ENCODE assay signal across 8 cellular contexts in the genomic region with DNA sequence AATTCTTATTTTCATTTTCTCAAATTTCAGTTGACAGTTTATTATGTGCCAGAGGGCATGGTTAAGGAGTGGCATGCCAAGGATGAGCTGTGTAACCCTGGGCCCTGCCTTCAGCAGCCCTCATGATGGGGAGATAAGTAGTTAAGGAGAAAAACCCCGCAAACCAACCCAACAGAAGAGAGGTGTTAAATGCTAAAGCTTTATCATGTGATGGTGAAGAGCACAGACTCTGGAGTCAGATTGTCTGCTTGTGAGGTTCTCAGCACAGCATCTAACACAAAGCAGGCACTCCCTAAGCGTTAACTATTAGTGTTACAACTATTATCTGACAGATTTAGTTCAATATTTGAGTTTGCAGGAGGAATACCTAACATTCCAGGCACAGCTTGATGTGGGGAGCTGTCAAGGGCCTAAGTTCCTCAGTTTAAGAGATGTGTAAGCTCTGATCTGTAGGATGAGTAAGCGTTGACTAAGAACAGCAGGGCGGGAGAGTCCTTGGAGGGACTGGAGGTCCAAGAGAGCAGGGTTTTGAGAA. TPM values are rescaled to one million over a fixed set of nuclear protein-coding genes. Genes with fewer than 3 reads are reported as not detected.
DNase-seq lines count a peak whose midpoint lies in the region; ATAC-seq, FAIRE-seq and TF ChIP-seq lines count a peak whose summit lies in the region.

No MANE protein-coding gene starts in this region.

- H2AFZ ChIP-seq in HepG2 (ENCODE audit: low read length) = no peak overlapping the region

- H3K4me2 ChIP-seq in HepG2 (ENCODE audit: low read depth, low read length) = peak overlapping the region; percentile 38

- no peaks in the 10 kb centered on the region for H3K27me3 Mint-ChIP-seq in activated CD4-positive, alpha-beta memory T cell treated with anti-CD3 and anti-CD28 coated beads, Interleukin-2, amount 10 ng/mL, durations not matched to agents 7 days and 5 days

- intact Hi-C loops in HepG2 (cut with micrococcal nuclease; ENCODE audit: unreplicated experiment) (loop anchor here (2.0 to 10.0 kb wide), 3 partner anchors 57 to 981 kb away; a partner anchor contains a TSS), right lobe of liver (cut with DNase I) (no loop called here), vagina (cut with DNase I) (no loop called here)

- no peaks in the 10 kb centered on the region for H3K9me3 Mint-ChIP-seq in activated CD4-positive, alpha-beta memory T cell treated with anti-CD3 and anti-CD28 coated beads, Interleukin-2, amount 10 ng/mL, durations not matched to agents 7 days and 5 days

- no peak for TF ChIP-seq RAD21 in HepG2 (CRISPR knock-in tag; IDR thresholded peaks at IDR 0.05)

- H3K36me3 ChIP-seq in HepG2 (replicated peaks in 1 of 2; ENCODE audit: control insufficient read depth in 1 of 2, insufficient read depth in 2 of 2, low read length in 2 of 2) = peaks cover 0 to 1% of the 10 kb centered on the region in 2 experiments; a peak in 1 of 5 replicates
- no peaks in the 10 kb centered on the region for H3K36me3 ChIP-seq in right lobe of liver
- no peaks in the 10 kb centered on the region for H3K36me3 ChIP-seq in vagina

- peaks cover 77% of the 10 kb centered on the region for H3K4me1 Mint-ChIP-seq in activated CD4-positive, alpha-beta memory T cell treated with anti-CD3 and anti-CD28 coated beads, Interleukin-2, amount 10 ng/mL, durations not matched to agents 7 days and 5 days

- H3K36me3 Mint-ChIP-seq in activated CD4-positive, alpha-beta memory T cell treated with anti-CD3 and anti-CD28 coated beads, Interleukin-2, amount 10 ng/mL, durations not matched to agents 7 days and 5 days (ENCODE audit: low read depth) = peaks cover 45% of the 10 kb centered on the region

- H3K27ac ChIP-seq in HepG2 (ENCODE audit: extremely low read length, insufficient read depth, low read length) (peak overlapping the region; percentile 54), right lobe of liver (no peak overlapping the region), vagina (peak overlapping the region; percentile 11), substantia nigra (ENCODE audit: low read depth, low read length, poor library complexity, severe bottlenecking) (no peak overlapping the region)

- peak overlapping the region; percentile 94 for H3K27ac Mint-ChIP-seq in activated CD4-positive, alpha-beta memory T cell treated with anti-CD3 and anti-CD28 coated beads, Interleukin-2, amount 10 ng/mL, durations not matched to agents 7 days and 5 days

- H3K9me3 ChIP-seq in HepG2 (ENCODE audit: low read length) (no peaks in the 10 kb centered on the region), right lobe of liver (no peaks in the 10 kb centered on the region), vagina (no peaks in the 10 kb centered on the region)

- in situ Hi-C loops in HepG2 (cut with HindIII; ENCODE audit: extremely low pct_ligation_motif_present, low pct_unique_long_range_greater_than_20kb) = loop anchor here (25.0 kb wide), 1 partner anchor 989 kb away; a partner anchor contains a TSS

- H3K4me1 ChIP-seq in HepG2 (ENCODE audit: insufficient read depth, low read length) (peaks cover 66% of the 10 kb centered on the region), right lobe of liver (peaks cover 0 to 3% (median 0%) of the 10 kb centered on the region in 4 donors), vagina (peaks cover 4% of the 10 kb centered on the region)

- no peak overlapping the region for H3K9ac ChIP-seq in HepG2 (ENCODE audit: insufficient read depth, low read depth, low read length)

- H3K4me3 Mint-ChIP-seq in activated CD4-positive, alpha-beta memory T cell treated with anti-CD3 and anti-CD28 coated beads, Interleukin-2, amount 10 ng/mL, durations not matched to agents 7 days and 5 days = peak overlapping the region; percentile 36

- peaks cover 14% of the 10 kb centered on the region; the same call in 1 of the 2 replicates for H4K20me1 ChIP-seq in HepG2 (ENCODE audit: insufficient read depth, low read length)

- no TSS peak for BruUV-seq in HepG2 (replicated peaks; lab: Mats Ljungman, UMichigan)

- 12% methylated on average over 4 of the region's 4 CpGs for WGBS in HepG2 (ENCODE audit: low lambda C conversion rate)
- 92% methylated on average over 4 of the region's 4 CpGs for WGBS in right lobe of liver (ENCODE audit: insufficient coverage, low coverage, low lambda C conversion rate, missing lambda C conversion rate)

- ATAC-seq in HepG2 (peak; percentile 96), right lobe of liver (no peak), GM21360 (IDR thresholded peaks at IDR 0.05; ENCODE audit: unreplicated experiment) (no peak)

- DNase-seq in HepG2 (ENCODE audit: low spot score) = peak; percentile 91
- DNase-seq in right lobe of liver = no peak
- DNase-seq in activated CD4-positive, alpha-beta memory T cell treated with anti-CD3 and anti-CD28 coated beads, Interleukin-2, amount 10 ng/mL, durations not matched to agents 7 days and 5 days = peak; percentile 62
- DNase-seq in iPS-NIHi11 (ENCODE audit: low spot score) = peak; percentile 33
- DNase-seq in vagina (ENCODE audit: extremely low spot score in 2 of 2) = no peak
- DNase-seq in GM10248 (ENCODE audit: extremely low spot score) = no peak
- no peak for DNase-seq in substantia nigra (lab: John Stamatoyannopoulos, UW)

- TF ChIP-seq POLR2A in HepG2 (IDR thresholded peaks at IDR 0.05; ENCODE audit: insufficient read depth in 1 of 2, low read depth in 2 of 2, low read length in 2 of 2) (no peak), right lobe of liver (IDR thresholded peaks at IDR 0.05) (no peak), vagina (IDR thresholded peaks at IDR 0.05) (no peak)

- CTCF ChIA-PET in HepG2 (lab: Yijun Ruan, JAX; ENCODE audit: low intra/inter-chr PET ratio, low total read pairs) = no interaction called here
- CTCF ChIA-PET in activated CD4-positive, alpha-beta memory T cell treated with anti-CD3 and anti-CD28 coated beads, Interleukin-2, amount 10 ng/mL, durations not matched to agents 7 days and 5 days (lab: Charles Lee) = interaction anchor here (0.6 kb wide), 1 partner anchor 70 kb away, joined by 3 read pairs; no protein-coding TSS in a partner anchor
- CTCF ChIA-PET in GM10248 (lab: Yijun Ruan, JAX) = interaction anchor here (0.9 to 2.3 kb wide), 5 partner anchors 15 to 63 kb away, joined by 3 to 12 read pairs (median 4); no protein-coding TSS in a partner anchor

- no peak overlapping the region for H3K4me3 ChIP-seq in HepG2 (replicated peaks in 1 of 3; ENCODE audit: insufficient read depth in 1 of 3, low read depth in 2 of 3, low read length in 3 of 3)
- H3K4me3 ChIP-seq in right lobe of liver = no peak overlapping the region
- H3K4me3 ChIP-seq in vagina = no peak overlapping the region

- TF ChIP-seq CTCF in HepG2 (CRISPR knock-in tag; IDR thresholded peaks at IDR 0.05) (no peak), right lobe of liver (IDR thresholded peaks at IDR 0.05) (no peak), vagina (IDR thresholded peaks at IDR 0.05) (no peak), GM10248 (IDR thresholded peaks at IDR 0.05; ENCODE audit: control extremely low read depth, extremely low read depth, low read depth, missing control alignments) (no peak)

- TF ChIP-seq EP300 in HepG2 (IDR thresholded peaks at IDR 0.05; ENCODE audit: low read depth in 2 of 2, low read length in 2 of 2) (peak in 1 of 2 experiments; percentile 81; a peak in 2 of 4 replicates), HepG2 (CRISPR knock-in tag; IDR thresholded peaks at IDR 0.05; ENCODE audit: borderline replicate concordance) (peak; percentile 81; the same call in 1 of the 2 replicates)

- H3K79me2 ChIP-seq in HepG2 (ENCODE audit: insufficient read depth, low read length) = peaks cover 89% of the 10 kb centered on the region

- no peaks in the 10 kb centered on the region for H3K27me3 ChIP-seq in HepG2 (ENCODE audit: control insufficient read depth in 1 of 2, insufficient read depth in 2 of 2, low read length in 2 of 2)
- H3K27me3 ChIP-seq in right lobe of liver = no peaks in the 10 kb centered on the region
- no peaks in the 10 kb centered on the region for H3K27me3 ChIP-seq in vagina

- peak; percentile 47 for FAIRE-seq in HepG2 (lab: Jason Lieb, UNC)

- POLR2A ChIA-PET in HepG2 (lab: Yijun Ruan, JAX) = interaction anchor here (0.6 to 3.8 kb wide), 6 partner anchors 17 to 57 kb away, joined by 3 to 31 read pairs (median 5); a partner anchor contains a TSS
- POLR2A ChIA-PET in activated CD4-positive, alpha-beta memory T cell treated with anti-CD3 and anti-CD28 coated beads, Interleukin-2, amount 10 ng/mL, durations not matched to agents 7 days and 5 days (lab: Charles Lee) = interaction anchor here (0.9 to 13.4 kb wide), 9 partner anchors 11 to 32 kb away, joined by 3 to 237 read pairs (median 4); a partner anchor contains a TSS
- POLR2A ChIA-PET in GM10248 (lab: Yijun Ruan, JAX) = no interaction called here

RNA-seq across cellular contexts. Expression of a gene that starts 29.6 kb away (rescaled TPM):
- total RNA-seq in HepG2 (2016; rRNA removed; fragmentation: Illumina TruSeq; extraction: Trizol) (25.1 and 31.7 TPM in 2 replicates), right lobe of liver (10 to 100 TPM in 2 of 6 experiments, 1 to 10 TPM in 4; 7.9 to 13.4 (median 8.2) TPM), vagina (16.0 TPM)
- total RNA-seq in HepG2 (2016; cell fraction: cytosol; rRNA removed; fragmentation: Illumina TruSeq; extraction: Trizol; ENCODE audit: low read depth) = 5.4 TPM in 2 replicates
- total RNA-seq in HepG2 (2016; cell fraction: insoluble cytoplasmic fraction; rRNA removed; fragmentation: Illumina TruSeq; extraction: Trizol) = 26.6 and 29.6 TPM in 2 replicates
- 11.2 and 11.3 TPM in 2 replicates for total RNA-seq in HepG2 (2016; cell fraction: membrane; rRNA removed; fragmentation: Illumina TruSeq; extraction: Trizol)
- total RNA-seq in HepG2 (2016; cell fraction: nucleus; rRNA removed; fragmentation: Illumina TruSeq; extraction: Trizol) = 37.3 and 38.6 TPM in 2 replicates
- 17.7 and 19.5 TPM in 2 replicates for polyA plus RNA-seq in HepG2 (2011; rRNA removed)
- polyA plus RNA-seq in HepG2 (2011; cell fraction: cytosol; rRNA removed) = 15.3 and 21.5 TPM in 2 replicates
- 10.6 and 11.9 TPM in 2 replicates for polyA plus RNA-seq in HepG2 (2011; cell fraction: nucleus; rRNA removed)
- polyA plus RNA-seq in HepG2 (2012) = 15.8 and 19.6 TPM in 2 replicates
- polyA plus RNA-seq in HepG2 (2016; cell fraction: cytosol; fragmentation: Illumina TruSeq; extraction: Trizol; ENCODE audit: low read depth) = 1.7 and 2.0 TPM in 2 replicates
- polyA plus RNA-seq in HepG2 (2016; cell fraction: insoluble cytoplasmic fraction; fragmentation: Illumina TruSeq; extraction: Trizol; ENCODE audit: low read depth) = 34.4 and 39.5 TPM in 2 replicates
- polyA plus RNA-seq in HepG2 (2016; cell fraction: membrane; fragmentation: Illumina TruSeq; extraction: Trizol; ENCODE audit: low read depth) = 5.8 and 6.3 TPM in 2 replicates
- polyA plus RNA-seq in HepG2 (2016; cell fraction: nucleus; fragmentation: Illumina TruSeq; extraction: Trizol; ENCODE audit: insufficient read depth, low read depth) = 24.4 and 25.4 TPM in 2 replicates
- polyA minus RNA-seq in HepG2 (2011; rRNA and poly(A)+ RNA removed; ENCODE audit: low replicate concordance) = 22.5 and 30.1 TPM in 2 replicates
- polyA minus RNA-seq in HepG2 (2011; cell fraction: cytosol; rRNA and poly(A)+ RNA removed) = 20.3 and 26.5 TPM in 2 replicates
- polyA minus RNA-seq in HepG2 (2011; cell fraction: nucleus; rRNA and poly(A)+ RNA removed) = 95.6 and 102 TPM in 2 replicates
- total RNA-seq in activated CD4-positive, alpha-beta memory T cell treated with anti-CD3 and anti-CD28 coated beads, Interleukin-2, amount 10 ng/mL, durations not matched to agents 7 days and 5 days = 10 to 100 TPM; 39.8 to 39.9 TPM

RNA-seq across cellular contexts. Expression of a gene that starts 56.4 kb away (rescaled TPM):
- total RNA-seq in HepG2 (2016; rRNA removed; fragmentation: Illumina TruSeq; extraction: Trizol) (31.7 and 47.6 TPM in 2 replicates), right lobe of liver (1 to 10 TPM in 5 of 6 experiments, under 1 TPM in 1; 0.79 to 6.4 (median 1.7) TPM), vagina (6.4 TPM)
- 24.9 and 27.9 TPM in 2 replicates for total RNA-seq in HepG2 (2016; cell fraction: cytosol; rRNA removed; fragmentation: Illumina TruSeq; extraction: Trizol; ENCODE audit: low read depth)
- total RNA-seq in HepG2 (2016; cell fraction: insoluble cytoplasmic fraction; rRNA removed; fragmentation: Illumina TruSeq; extraction: Trizol) = 34.4 and 46.4 TPM in 2 replicates
- 36.8 and 37.9 TPM in 2 replicates for total RNA-seq in HepG2 (2016; cell fraction: membrane; rRNA removed; fragmentation: Illumina TruSeq; extraction: Trizol)
- 41.2 and 41.6 TPM in 2 replicates for total RNA-seq in HepG2 (2016; cell fraction: nucleus; rRNA removed; fragmentation: Illumina TruSeq; extraction: Trizol)
- 34.2 and 43.4 TPM in 2 replicates for polyA plus RNA-seq in HepG2 (2011; rRNA removed)
- polyA plus RNA-seq in HepG2 (2011; cell fraction: cytosol; rRNA removed) = 12.3 and 17.0 TPM in 2 replicates
- 16.5 and 23.0 TPM in 2 replicates for polyA plus RNA-seq in HepG2 (2011; cell fraction: nucleus; rRNA removed)
- 24.3 and 26.8 TPM in 2 replicates for polyA plus RNA-seq in HepG2 (2012)
- 37.7 and 37.9 TPM in 2 replicates for polyA plus RNA-seq in HepG2 (2016; cell fraction: cytosol; fragmentation: Illumina TruSeq; extraction: Trizol; ENCODE audit: low read depth)
- 30.1 and 31.0 TPM in 2 replicates for polyA plus RNA-seq in HepG2 (2016; cell fraction: insoluble cytoplasmic fraction; fragmentation: Illumina TruSeq; extraction: Trizol; ENCODE audit: low read depth)
- polyA plus RNA-seq in HepG2 (2016; cell fraction: membrane; fragmentation: Illumina TruSeq; extraction: Trizol; ENCODE audit: low read depth) = 31.9 and 36.7 TPM in 2 replicates
- 55.5 and 64.1 TPM in 2 replicates for polyA plus RNA-seq in HepG2 (2016; cell fraction: nucleus; fragmentation: Illumina TruSeq; extraction: Trizol; ENCODE audit: insufficient read depth, low read depth)
- polyA minus RNA-seq in HepG2 (2011; rRNA and poly(A)+ RNA removed; ENCODE audit: low replicate concordance) = 22.0 and 22.8 TPM in 2 replicates
- 12.8 and 18.0 TPM in 2 replicates for polyA minus RNA-seq in HepG2 (2011; cell fraction: cytosol; rRNA and poly(A)+ RNA removed)
- 23.7 and 24.9 TPM in 2 replicates for polyA minus RNA-seq in HepG2 (2011; cell fraction: nucleus; rRNA and poly(A)+ RNA removed)
- total RNA-seq in activated CD4-positive, alpha-beta memory T cell treated with anti-CD3 and anti-CD28 coated beads, Interleukin-2, amount 10 ng/mL, durations not matched to agents 7 days and 5 days = 1 to 10 TPM; 3.7 to 4.6 TPM

Comparison
In these comparisons a context has a peak if more than half of its experiments do, and no peak if none do; other contexts are left out.
1. DNase-seq: peak in HepG2 (single experiment), activated CD4-positive, alpha-beta memory T cell treated with anti-CD3 and anti-CD28 coated beads, Interleukin-2, amount 10 ng/mL, durations not matched to agents 7 days and 5 days (single experiment) and iPS-NIHi11 (single experiment); none in right lobe of liver (0 of 3), vagina (0 of 2), GM10248 (single experiment) and substantia nigra (0 of 49).
2. H3K27ac ChIP-seq: peak in HepG2 (single experiment) and vagina (single experiment); none in right lobe of liver (0 of 3) and substantia nigra (single experiment).